In genomic region chr15:51621917-51622268, GRCh38 we compare ENCODE assay signal across 8 cellular contexts.
A peak's percentile ranks its signal among the peaks of the same experiment; 100 is the strongest.
DNase-seq lines count a peak whose midpoint lies in the region; ATAC-seq and TF ChIP-seq lines count a peak whose summit lies in the region.

No MANE protein-coding gene starts in this region.

- no peaks in the 10 kb centered on the region for H3K36me3 ChIP-seq in ES-I3 (ENCODE audit: insufficient read depth, low read length)

- DNase-seq in HuH-7.5 (ENCODE audit: low spot score) (peak; percentile 45), UCSD-AML1 (lab: John Stamatoyannopoulos, UW; ENCODE audit: unreplicated experiment) (peak; percentile 65), choroid plexus epithelial cell (ENCODE audit: low read depth) (peak; percentile 74), kidney tubule cell (ENCODE audit: low spot score) (peak; percentile 65)
- DNase-seq in stimulated activated CD4-positive, alpha-beta T cell treated with anti-CD3 and anti-CD28 coated beads, Interleukin-1b, Interleukin-23, amount 100 ng/mL, for 24 hours (ENCODE audit: low read depth in 4 of 4, low spot score in 1 of 4) = peak in 3 of 4 experiments; percentile 0 to 17 (median 9)

- ATAC-seq in GM21447 (IDR thresholded peaks at IDR 0.05; ENCODE audit: unreplicated experiment) (peak; percentile 43), GM18519 (IDR thresholded peaks at IDR 0.05; ENCODE audit: low FRiP score, unreplicated experiment) (no peak)

- TF ChIP-seq CTCF in choroid plexus epithelial cell (conservative IDR thresholded peaks at IDR 0.05; ENCODE audit: low read depth, low read length) = peak; percentile 27

- H3K4me3 ChIP-seq in choroid plexus epithelial cell (ENCODE audit: low read depth, low read length) = peak overlapping the region; percentile 86

- H3K4me1 ChIP-seq in ES-I3 (ENCODE audit: insufficient read depth, low read length) = peaks cover 4% of the 10 kb centered on the region; the same call in 1 of the 2 replicates

- peak overlapping the region; percentile 81 for H3K9ac ChIP-seq in ES-I3 (ENCODE audit: low read depth, low read length)

- no peaks in the 10 kb centered on the region for H3K9me3 ChIP-seq in ES-I3 (ENCODE audit: control insufficient read depth, insufficient read depth, low read length)

Comparison
In these comparisons a context has a peak if more than half of its experiments do, and no peak if none do; other contexts are left out.
1. DNase-seq: peak in every context shown above with its lines; median percentile 74 in choroid plexus epithelial cell; 65 in UCSD-AML1; 65 in kidney tubule cell; 45 in HuH-7.5; 9 in stimulated activated CD4-positive, alpha-beta T cell treated with anti-CD3 and anti-CD28 coated beads, Interleukin-1b, Interleukin-23, amount 100 ng/mL, for 24 hours.